ENCODE assay signal across 9 cellular contexts in genomic region chr10:62924344-62924748, GRCh38.
DNase-seq lines count a peak whose midpoint lies in the region; ATAC-seq, FAIRE-seq and TF ChIP-seq lines count a peak whose summit lies in the region.
"Had no signal": no experiment of that assay in that cellular context is flagged by ENCODE, and none has a peak within 500 bp of the region (broad histone marks: within the 10 kb centered on the region; RNA-seq: fewer than 3 reads in every experiment).

No MANE protein-coding gene starts in this region.

- H3K9me3 Mint-ChIP-seq in effector memory CD8-positive, alpha-beta T cell: no peaks in the 10 kb centered on the region
- H3K9me3 Mint-ChIP-seq: IgD-negative memory B cell had no signal

- H3K36me3 ChIP-seq in GM12878 (ENCODE audit: control insufficient read depth in 2 of 2, insufficient read depth in 2 of 2, low read length in 1 of 2): no peaks in the 10 kb centered on the region
- no peaks in the 10 kb centered on the region for H3K36me3 ChIP-seq in mesendoderm (ENCODE audit: control insufficient read depth, insufficient read depth, low read length)

- H3K79me2 ChIP-seq in GM12878 (ENCODE audit: control insufficient read depth, insufficient read depth, low read length) (no peaks in the 10 kb centered on the region), mesendoderm (ENCODE audit: control insufficient read depth, insufficient read depth, low read length) (no peaks in the 10 kb centered on the region)

- H3K4me3 Mint-ChIP-seq in effector memory CD8-positive, alpha-beta T cell: no peak overlapping the region
- H3K4me3 Mint-ChIP-seq: brain had no signal

- no peak overlapping the region for H2BK15ac ChIP-seq in mesendoderm (replicated peaks; ENCODE audit: low read depth)

- H3K27ac ChIP-seq in GM12878 (ENCODE audit: control insufficient read depth, insufficient read depth) (no peak overlapping the region), mesendoderm (ENCODE audit: low read depth, low read length) (no peak overlapping the region)

- no peak overlapping the region for H3K27ac Mint-ChIP-seq in effector memory CD8-positive, alpha-beta T cell
- H3K27ac Mint-ChIP-seq: brain, IgD-negative memory B cell had no signal

- DNase-seq in DMS53 (lab: John Stamatoyannopoulos, UW) (peak; percentile 70), GM12878 (ENCODE audit: low read depth, low spot score) (no peak), mesendoderm (peak; percentile 51), NK-92 (lab: John Stamatoyannopoulos, UW; ENCODE audit: unreplicated experiment) (no peak)
- no peak for DNase-seq in effector memory CD8-positive, alpha-beta T cell

- H3K4me1 Mint-ChIP-seq in effector memory CD8-positive, alpha-beta T cell (ENCODE audit: low read depth in 2 of 2): no peaks in the 10 kb centered on the region
- H3K4me1 Mint-ChIP-seq: brain, IgD-negative memory B cell had no signal

- H3K23ac ChIP-seq in mesendoderm (ENCODE audit: low read length): no peak overlapping the region

- H3K4me2 ChIP-seq in GM12878 (ENCODE audit: control insufficient read depth, insufficient read depth): peak overlapping the region; percentile 78
- no peak overlapping the region for H3K4me2 ChIP-seq in mesendoderm (ENCODE audit: low read length)

- no peak overlapping the region for H2AK5ac ChIP-seq in mesendoderm (ENCODE audit: low read length)

- H3K9me3 ChIP-seq in GM12878 (replicated peaks; ENCODE audit: control insufficient read depth, insufficient read depth, low read length): no peaks in the 10 kb centered on the region

- peak overlapping the region; percentile 88 for H2AFZ ChIP-seq in GM12878 (ENCODE audit: control insufficient read depth, low read depth, low read length)

- no peak overlapping the region for H4K5ac ChIP-seq in mesendoderm (ENCODE audit: low read length)

- no peak for TF ChIP-seq POLR2A in GM12878 (IDR thresholded peaks at IDR 0.05; ENCODE audit: low read depth, low read length)

- H4K8ac ChIP-seq in mesendoderm (ENCODE audit: low read depth, low read length): no peak overlapping the region

- H3K9ac ChIP-seq in GM12878 (ENCODE audit: control insufficient read depth, insufficient read depth, low read length) (no peak overlapping the region), mesendoderm (ENCODE audit: low read length) (no peak overlapping the region)

- H3K79me1 ChIP-seq in mesendoderm (ENCODE audit: low read length): no peaks in the 10 kb centered on the region

- POLR2A ChIA-PET in GM12878 (lab: Charles Lee): no interaction called here

- no TSS peak for BruUV-seq in GM12878 (replicated peaks; lab: Mats Ljungman, UMichigan)

- SMC1A ChIA-PET in GM12878 (lab: Charles Lee; ENCODE audit: uncharacterized antibody, unreplicated experiment): interaction anchor here (0.8 to 3.5 kb wide), 7 partner anchors 13 to 105 kb away, joined by 3 to 16 read pairs (median 3); no protein-coding TSS in a partner anchor

- H3K36me3 Mint-ChIP-seq in effector memory CD8-positive, alpha-beta T cell (ENCODE audit: insufficient read depth): no peaks in the 10 kb centered on the region
- H3K36me3 Mint-ChIP-seq: brain, IgD-negative memory B cell had no signal

- H4K20me1 ChIP-seq in GM12878 (ENCODE audit: control insufficient read depth, insufficient read depth): no peaks in the 10 kb centered on the region

- H3K4me3 ChIP-seq in GM12878 (peak overlapping the region; percentile 49; the same call in 1 of the 2 replicates), mesendoderm (ENCODE audit: low read length) (no peak overlapping the region)

- H2BK5ac ChIP-seq in mesendoderm (ENCODE audit: low read length): no peak overlapping the region

- TF ChIP-seq EP300 in GM12878 (IDR thresholded peaks at IDR 0.05; ENCODE audit: borderline replicate concordance in 1 of 2, control insufficient read depth in 1 of 2, low read depth in 2 of 2, low read length in 2 of 2): no peak

- H3K27me3 ChIP-seq in GM12878 (replicated peaks in 1 of 2; ENCODE audit: control insufficient read depth in 2 of 2, insufficient read depth in 2 of 2, low read length in 1 of 2) (no peaks in the 10 kb centered on the region), mesendoderm (ENCODE audit: insufficient read depth, low read length, poor library complexity) (no peaks in the 10 kb centered on the region)

- H2BK120ac ChIP-seq in mesendoderm (ENCODE audit: low read depth, low read length): no peak overlapping the region

- H3K56ac ChIP-seq in mesendoderm (ENCODE audit: low read length): peak overlapping the region; percentile 60

- ATAC-seq in GM21529 (IDR thresholded peaks at IDR 0.05; ENCODE audit: unreplicated experiment) (peak; percentile 47), GM12878 (peak; percentile 99), GM19463 (IDR thresholded peaks at IDR 0.05; ENCODE audit: unreplicated experiment) (no peak)
- ATAC-seq in effector memory CD8-positive, alpha-beta T cell (replicated peaks): no peak

- no peak for TF ChIP-seq RAD21 in GM12878 (IDR thresholded peaks at IDR 0.05; ENCODE audit: insufficient read depth, low read depth, low read length)

- no peak overlapping the region for H3K18ac ChIP-seq in mesendoderm (ENCODE audit: low read length)

- under 1% methylated on average over 20 of the region's 20 CpGs for WGBS in GM12878 (ENCODE audit: insufficient coverage, insufficient replicate concordance, low lambda C conversion rate, missing lambda C conversion rate)
- WGBS in mesendoderm (ENCODE audit: extremely low coverage, insufficient coverage, low lambda C conversion rate): no CpG with 5 or more reads among the region's 20 CpGs

- FAIRE-seq in GM12878 (lab: Jason Lieb, UNC): peak; percentile 49

- H3K4me1 ChIP-seq in GM12878 (ENCODE audit: control insufficient read depth, insufficient read depth, low read length): 0 out of 2 replicates have a peak, but pooled peaks cover 3% of the 10 kb centered on the region
- no peaks in the 10 kb centered on the region for H3K4me1 ChIP-seq in mesendoderm (ENCODE audit: control insufficient read depth, low read depth, low read length)

- in situ Hi-C loops in GM12878 (cut with MboI): no loop called here

- H3K4ac ChIP-seq in mesendoderm (ENCODE audit: low read depth, low read length): no peak overlapping the region

- TF ChIP-seq CTCF in GM12878 (IDR thresholded peaks at IDR 0.05 in 2 of 3, conservative IDR thresholded peaks at IDR 0.05 in 1 of 3; ENCODE audit: control insufficient read depth in 2 of 3, extremely low read depth in 1 of 3, insufficient read depth in 1 of 3, low read depth in 3 of 3, low read length in 3 of 3): no peak

- RAD21 ChIA-PET in GM12878 (lab: Charles Lee; ENCODE audit: unreplicated experiment): interaction anchor here (0.7 kb wide), 1 partner anchor 311 kb away, joined by 3 read pairs; no protein-coding TSS in a partner anchor

- intact Hi-C loops in GM12878 (cut with micrococcal nuclease; ENCODE audit: unreplicated experiment): no loop called here

- CTCF ChIA-PET in GM12878 (lab: Yijun Ruan, JAX): interaction anchor here (1.2 to 1.6 kb wide), 4 partner anchors 10 to 314 kb away, joined by 3 to 4 read pairs (median 4); no protein-coding TSS in a partner anchor

- no peaks in the 10 kb centered on the region for H3K27me3 Mint-ChIP-seq in effector memory CD8-positive, alpha-beta T cell
- H3K27me3 Mint-ChIP-seq: IgD-negative memory B cell had no signal

TF ChIP-seq in GM12878, 131 proteins besides CTCF, POLR2A, EP300 and RAD21:
- TF ChIP-seq IRF5 (IDR thresholded peaks at IDR 0.05; ENCODE audit: borderline replicate concordance) (no peak), SREBF2 (IDR thresholded peaks at IDR 0.05; ENCODE audit: low read length) (no peak), NBN (IDR thresholded peaks at IDR 0.05) (no peak)

Comparison
In these comparisons a context has a peak if more than half of its experiments do, and no peak if none do; other contexts are left out.
1. DNase-seq: peak in DMS53 (single experiment) and mesendoderm (single experiment); none in GM12878 (single experiment), NK-92 (single experiment) and effector memory CD8-positive, alpha-beta T cell (0 of 3).
2. ATAC-seq: peak in GM21529 (single experiment) and GM12878 (single experiment); none in GM19463 (single experiment) and effector memory CD8-positive, alpha-beta T cell (single experiment).